ENCODE assay signal across 6 cellular contexts in the genomic region with DNA sequence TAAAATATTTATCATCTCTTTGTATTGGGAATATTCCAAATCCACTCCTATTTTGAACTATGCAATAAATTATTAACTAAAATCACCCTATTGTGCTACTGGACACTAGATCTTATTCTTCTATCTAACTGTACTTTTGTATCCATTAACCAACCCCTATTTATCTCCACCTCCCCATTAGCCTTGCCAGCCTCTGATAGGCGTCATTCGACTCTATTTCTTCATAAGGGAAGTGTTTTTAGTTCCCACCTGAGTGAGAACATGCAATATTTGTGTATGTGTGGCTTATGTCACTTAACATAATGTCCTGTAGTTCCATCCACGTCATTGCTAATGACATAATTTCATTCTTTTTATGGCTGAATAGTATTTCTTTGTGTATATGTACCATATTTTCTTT.
"Had no signal": no experiment of that assay in that cellular context is flagged by ENCODE, and none has a peak within 500 bp of the region (broad histone marks: within the 10 kb centered on the region; RNA-seq: fewer than 3 reads in every experiment).

No MANE protein-coding gene starts in this region.

- DNase-seq: IMR-90 had no signal

- H3K4me3 Mint-ChIP-seq: IgD-negative memory B cell had no signal

- H3K9me3 Mint-ChIP-seq: IgD-negative memory B cell had no signal

- H3K4me3 ChIP-seq: K562 had no signal

- FAIRE-seq: HepG2, HTR-8/SVneo, K562 had no signal

- H3K4me1 Mint-ChIP-seq: IgD-negative memory B cell had no signal

- ATAC-seq: HepG2, K562 had no signal

- H3K27me3 Mint-ChIP-seq: IgD-negative memory B cell had no signal

- H3K27ac Mint-ChIP-seq: IgD-negative memory B cell had no signal

- H3K27ac ChIP-seq: HL-60 had no signal
